In genomic region chr16:11697319-11697718, GRCh38 we compare ENCODE assay signal across 25 cellular contexts. TPM values are rescaled to one million over a fixed set of nuclear protein-coding genes. Genes with fewer than 3 reads are reported as not detected.
DNase-seq lines count a peak whose midpoint lies in the region; ATAC-seq and TF ChIP-seq lines count a peak whose summit lies in the region.
"Had no signal": no experiment of that assay in that cellular context is flagged by ENCODE, and none has a peak within 500 bp of the region (broad histone marks: within the 10 kb centered on the region; RNA-seq: fewer than 3 reads in every experiment).

No MANE protein-coding gene starts in this region.

- no peak overlapping the region for H3K4me3 ChIP-seq in CD4-positive, alpha-beta memory T cell (ENCODE audit: low read length in 2 of 2)
- H3K4me3 ChIP-seq in breast epithelium: no peak overlapping the region
- H3K4me3 ChIP-seq: left lung, MG63, uterus had no signal

- H3K36me3 ChIP-seq in CD4-positive, alpha-beta memory T cell (ENCODE audit: insufficient read depth, low read length): peaks cover 42% of the 10 kb centered on the region
- peaks cover 10% of the 10 kb centered on the region for H3K36me3 ChIP-seq in breast epithelium
- H3K36me3 ChIP-seq: uterus had no signal

- TF ChIP-seq POLR2A in breast epithelium (IDR thresholded peaks at IDR 0.05): no peak

- H3K4me1 Mint-ChIP-seq in activated CD4-positive, alpha-beta T cell treated with anti-CD3 and anti-CD28 coated beads, Interleukin-2, amount 10 ng/mL, durations not matched to agents 24 days and 14 days: peaks cover 44% of the 10 kb centered on the region
- H3K4me1 Mint-ChIP-seq in CD4-positive, alpha-beta memory T cell: peaks cover 31 to 57% (median 37%) of the 10 kb centered on the region in 4 donors
- peaks cover 45% of the 10 kb centered on the region for H3K4me1 Mint-ChIP-seq in central memory CD8-positive, alpha-beta T cell

- no peaks in the 10 kb centered on the region for H3K27me3 Mint-ChIP-seq in activated CD4-positive, alpha-beta T cell treated with anti-CD3 and anti-CD28 coated beads, Interleukin-2, amount 10 ng/mL, durations not matched to agents 24 days and 14 days
- no peaks in the 10 kb centered on the region for H3K27me3 Mint-ChIP-seq in CD4-positive, alpha-beta memory T cell
- H3K27me3 Mint-ChIP-seq in central memory CD8-positive, alpha-beta T cell: no peaks in the 10 kb centered on the region
- H3K27me3 Mint-ChIP-seq: activated naive CD8-positive, alpha-beta T cell had no signal

- no peaks in the 10 kb centered on the region for H3K27me3 ChIP-seq in CD4-positive, alpha-beta memory T cell (ENCODE audit: insufficient read depth, low read length)
- no peaks in the 10 kb centered on the region for H3K27me3 ChIP-seq in breast epithelium
- H3K27me3 ChIP-seq: BE2C, left lung, MG63, uterus had no signal

- TF ChIP-seq CTCF in breast epithelium (IDR thresholded peaks at IDR 0.05): no peak

- ATAC-seq in central memory CD8-positive, alpha-beta T cell (replicated peaks; ENCODE audit: extremely low read depth, poor library complexity, severe bottlenecking): no peak
- no peak for ATAC-seq in GM21576 (IDR thresholded peaks at IDR 0.05; ENCODE audit: unreplicated experiment)
- ATAC-seq: left lung had no signal

- H3K9me3 ChIP-seq in CD4-positive, alpha-beta memory T cell (ENCODE audit: control insufficient read depth in 1 of 2, low read length in 2 of 2): no peaks in the 10 kb centered on the region
- H3K9me3 ChIP-seq in breast epithelium: no peaks in the 10 kb centered on the region
- H3K9me3 ChIP-seq: BE2C, left lung, MG63, uterus had no signal

- no peak overlapping the region for H3K4me3 Mint-ChIP-seq in activated CD4-positive, alpha-beta T cell treated with anti-CD3 and anti-CD28 coated beads, Interleukin-2, amount 10 ng/mL, durations not matched to agents 24 days and 14 days
- no peak overlapping the region for H3K4me3 Mint-ChIP-seq in CD4-positive, alpha-beta memory T cell
- no peak overlapping the region for H3K4me3 Mint-ChIP-seq in central memory CD8-positive, alpha-beta T cell
- H3K4me3 Mint-ChIP-seq: activated naive CD8-positive, alpha-beta T cell had no signal

- intact Hi-C loops in activated CD4-positive, alpha-beta T cell treated with anti-CD3 and anti-CD28 coated beads, Interleukin-2, amount 10 ng/mL, durations not matched to agents 24 days and 14 days (cut with micrococcal nuclease): no loop called here
- intact Hi-C loops in CD4-positive, alpha-beta memory T cell (cut with micrococcal nuclease): no loop called here
- intact Hi-C loops in breast epithelium (cut with DNase I; ENCODE audit: low total_unique reads): no loop called here

- no peaks in the 10 kb centered on the region for H3K9me3 Mint-ChIP-seq in activated CD4-positive, alpha-beta T cell treated with anti-CD3 and anti-CD28 coated beads, Interleukin-2, amount 10 ng/mL, durations not matched to agents 24 days and 14 days
- H3K9me3 Mint-ChIP-seq in CD4-positive, alpha-beta memory T cell: no peaks in the 10 kb centered on the region
- H3K9me3 Mint-ChIP-seq in central memory CD8-positive, alpha-beta T cell: no peaks in the 10 kb centered on the region
- H3K9me3 Mint-ChIP-seq: immature natural killer cell had no signal

- no peak overlapping the region for H3K27ac ChIP-seq in CD4-positive, alpha-beta memory T cell (ENCODE audit: low read depth, low read length)
- H3K27ac ChIP-seq in breast epithelium: no peak overlapping the region
- H3K27ac ChIP-seq: left lung, uterus had no signal

- no peak for DNase-seq in activated CD4-positive, alpha-beta T cell treated with anti-CD3 and anti-CD28 coated beads, Interleukin-2, amount 10 ng/mL, durations not matched to agents 24 days and 14 days
- no peak for DNase-seq in activated CD4-positive, alpha-beta T cell treated with anti-CD3 and anti-CD28 coated beads for 48 hours
- DNase-seq in CD4-positive, alpha-beta memory T cell: no peak
- DNase-seq in central memory CD8-positive, alpha-beta T cell (ENCODE audit: low spot score in 2 of 2): no peak
- DNase-seq in occipital lobe (lab: John Stamatoyannopoulos, UW) (peak; percentile 49), NCI-H1048 (lab: John Stamatoyannopoulos, UW) (no peak), breast epithelium (ENCODE audit: low spot score in 2 of 2) (no peak)
- DNase-seq: activated CD4-positive, alpha-beta T cell treated with anti-CD3 and anti-CD28 coated beads, Interleukin-2, amount 50 U/mL, for 1 hour; activated T-cell treated with anti-CD3 and anti-CD28 coated beads, Interleukin-2, amount 50 U/mL, for 48 hours; BE2C; cortex of kidney; DMS 273 treated with DMSO at 0.1 percent for 48 hours; GOT3; immature natural killer cell; left lung; MG63; NCI-H146; NCI-H2171 treated with DMSO at 0.1 percent for 48 hours; NCI-H69; retina; Right ventricle myocardium superior; SW 1271; uterus had no signal

- peaks cover 26% of the 10 kb centered on the region for H3K4me1 ChIP-seq in CD4-positive, alpha-beta memory T cell (ENCODE audit: insufficient read depth, low read length)
- H3K4me1 ChIP-seq in breast epithelium: no peaks in the 10 kb centered on the region
- H3K4me1 ChIP-seq: BE2C, uterus had no signal

- CTCF ChIA-PET in CD4-positive, alpha-beta memory T cell (lab: Charles Lee; ENCODE audit: partially characterized antibody): interaction anchor here (1.6 to 3.1 kb wide), 3 partner anchors 9 to 290 kb away, joined by 4 to 12 read pairs (median 10); no protein-coding TSS in a partner anchor

- peak overlapping the region; percentile 65 for H3K27ac Mint-ChIP-seq in activated CD4-positive, alpha-beta T cell treated with anti-CD3 and anti-CD28 coated beads, Interleukin-2, amount 10 ng/mL, durations not matched to agents 24 days and 14 days
- peak overlapping the region in 6 of 7 donors; percentile 27 to 77 (median 50) for H3K27ac Mint-ChIP-seq in CD4-positive, alpha-beta memory T cell
- H3K27ac Mint-ChIP-seq in central memory CD8-positive, alpha-beta T cell (ENCODE audit: low read depth): peak overlapping the region; percentile 51

- H3K36me3 Mint-ChIP-seq in activated CD4-positive, alpha-beta T cell treated with anti-CD3 and anti-CD28 coated beads, Interleukin-2, amount 10 ng/mL, durations not matched to agents 24 days and 14 days (ENCODE audit: low read depth): peaks cover 58% of the 10 kb centered on the region
- peaks cover 48 to 82% of the 10 kb centered on the region in 2 donors for H3K36me3 Mint-ChIP-seq in CD4-positive, alpha-beta memory T cell
- H3K36me3 Mint-ChIP-seq in central memory CD8-positive, alpha-beta T cell (ENCODE audit: insufficient read depth): peaks cover 46% of the 10 kb centered on the region

- POLR2A ChIA-PET in CD4-positive, alpha-beta memory T cell (lab: Charles Lee; ENCODE audit: partially characterized antibody): interaction anchor here (1.1 kb wide), 1 partner anchor 32 kb away, joined by 3 read pairs; no protein-coding TSS in a partner anchor

RNA-seq across cellular contexts. Expression of gene SNN, which starts 29.1 kb away (rescaled TPM):
- total RNA-seq in activated CD4-positive, alpha-beta T cell treated with anti-CD3 and anti-CD28 coated beads, Interleukin-2, amount 10 ng/mL, durations not matched to agents 24 days and 14 days: 8.3 and 9.1 TPM in 2 replicates
- 10 to 100 TPM; 19.2 to 20.4 TPM for total RNA-seq in CD4-positive, alpha-beta memory T cell
- polyA plus RNA-seq in CD4-positive, alpha-beta memory T cell: 10 to 100 TPM; 16.1 to 16.7 TPM
- total RNA-seq in occipital lobe (143 TPM), breast epithelium (10 to 100 TPM; 16.4 to 68.3 (median 18.7) TPM)

RNA-seq across cellular contexts. Expression of gene TXNDC11, which starts 45.3 kb away (rescaled TPM):
- total RNA-seq in activated CD4-positive, alpha-beta T cell treated with anti-CD3 and anti-CD28 coated beads, Interleukin-2, amount 10 ng/mL, durations not matched to agents 24 days and 14 days: 41.7 and 43.6 TPM in 2 replicates
- total RNA-seq in CD4-positive, alpha-beta memory T cell: 10 to 100 TPM; 51.7 to 59.8 TPM
- polyA plus RNA-seq in CD4-positive, alpha-beta memory T cell: 10 to 100 TPM; 54.7 to 62.6 TPM
- total RNA-seq in occipital lobe (12.3 TPM), breast epithelium (10 to 100 TPM; 38.6 to 53.7 (median 47.9) TPM)
